Comparison of ENCODE assay signal across 13 cellular contexts in genomic region chr9:77896269-77897245, GRCh38.
A peak's percentile ranks its signal among the peaks of the same experiment; 100 is the strongest.
DNase-seq lines count a peak whose midpoint lies in the region; ATAC-seq and TF ChIP-seq lines count a peak whose summit lies in the region.
"Had no signal": no experiment of that assay in that cellular context is flagged by ENCODE, and none has a peak within 500 bp of the region (broad histone marks: within the 10 kb centered on the region; RNA-seq: fewer than 3 reads in every experiment).

No MANE protein-coding gene starts in this region.

- H3K36me3 Mint-ChIP-seq in dendritic cell treated with granulocyte-macrophage colony-stimulating factor and Interleukin-4, amounts not matched to agents 40 ng/mL and 50 ng/mL, for 4 days (ENCODE audit: low read depth) = peaks cover 51% of the 10 kb centered on the region

- no peak overlapping the region for H3K4me3 ChIP-seq in body of pancreas

- H3K4me3 Mint-ChIP-seq in dendritic cell treated with granulocyte-macrophage colony-stimulating factor and Interleukin-4, amounts not matched to agents 40 ng/mL and 50 ng/mL, for 4 days = no peak overlapping the region

- no peaks in the 10 kb centered on the region for H3K9me3 ChIP-seq in body of pancreas

- no peaks in the 10 kb centered on the region for H3K27me3 ChIP-seq in body of pancreas

- no peaks in the 10 kb centered on the region for H3K27me3 Mint-ChIP-seq in dendritic cell treated with granulocyte-macrophage colony-stimulating factor and Interleukin-4, amounts not matched to agents 40 ng/mL and 50 ng/mL, for 4 days

- H3K9me3 Mint-ChIP-seq in dendritic cell treated with granulocyte-macrophage colony-stimulating factor and Interleukin-4, amounts not matched to agents 40 ng/mL and 50 ng/mL, for 4 days = no peaks in the 10 kb centered on the region

- TF ChIP-seq POLR2A in body of pancreas (IDR thresholded peaks at IDR 0.05) = no peak

- TF ChIP-seq CTCF in body of pancreas (IDR thresholded peaks at IDR 0.05) = no peak

- intact Hi-C loops in left cardiac atrium (cut with DNase I) (no loop called here), cardiac septum (cut with DNase I) (no loop called here), body of pancreas (cut with DNase I) (no loop called here)
- intact Hi-C loops in dendritic cell treated with granulocyte-macrophage colony-stimulating factor and Interleukin-4, amounts not matched to agents 40 ng/mL and 50 ng/mL, for 4 days (cut with micrococcal nuclease) = no loop called here

- H3K4me1 ChIP-seq in body of pancreas = no peaks in the 10 kb centered on the region

- H3K4me1 Mint-ChIP-seq in dendritic cell treated with granulocyte-macrophage colony-stimulating factor and Interleukin-4, amounts not matched to agents 40 ng/mL and 50 ng/mL, for 4 days (ENCODE audit: low read depth) = peaks cover 50% of the 10 kb centered on the region

- DNase-seq in left cardiac atrium (peak; percentile 29), cardiac septum (ENCODE audit: low spot score) (no peak), NCI-H446 treated with DMSO at 0.1 percent for 48 hours (lab: John Stamatoyannopoulos, UW) (peak; percentile 33), SW480 (ENCODE audit: low spot score) (no peak), T-helper 9 cell (no peak), body of pancreas (no peak)
- DNase-seq: activated gamma-delta T cell treated with Interleukin-2 at 50 U/mL for 16 hours, DND-41, mesenchymal stem cell, NCI-H1048, occipital lobe had no signal

- H3K27ac Mint-ChIP-seq in dendritic cell treated with granulocyte-macrophage colony-stimulating factor and Interleukin-4, amounts not matched to agents 40 ng/mL and 50 ng/mL, for 4 days = peak overlapping the region; percentile 25

- H3K27ac ChIP-seq in body of pancreas = no peak overlapping the region

- 64 to 79% methylated on average over 7 of the region's 7 CpGs for WGBS in body of pancreas, 2 donors

- no peaks in the 10 kb centered on the region for H3K36me3 ChIP-seq in body of pancreas (replicated peaks in 1 of 2; ENCODE audit: insufficient read depth in 1 of 2, low read depth in 2 of 2)

- peak in 1 of 2 donors; percentile 15 for ATAC-seq in left cardiac atrium
- ATAC-seq in GM18520 (IDR thresholded peaks at IDR 0.05; ENCODE audit: unreplicated experiment) = no peak
- ATAC-seq in body of pancreas = no peak

Comparison
In these comparisons a context has a peak if more than half of its experiments do, and no peak if none do; other contexts are left out.
1. DNase-seq: peak in left cardiac atrium (single experiment) and NCI-H446 treated with DMSO at 0.1 percent for 48 hours (single experiment); none in cardiac septum (single experiment), SW480 (single experiment), T-helper 9 cell (single experiment) and body of pancreas (0 of 4).